8 cellular contexts compared by ENCODE assay signal in the genomic region with DNA sequence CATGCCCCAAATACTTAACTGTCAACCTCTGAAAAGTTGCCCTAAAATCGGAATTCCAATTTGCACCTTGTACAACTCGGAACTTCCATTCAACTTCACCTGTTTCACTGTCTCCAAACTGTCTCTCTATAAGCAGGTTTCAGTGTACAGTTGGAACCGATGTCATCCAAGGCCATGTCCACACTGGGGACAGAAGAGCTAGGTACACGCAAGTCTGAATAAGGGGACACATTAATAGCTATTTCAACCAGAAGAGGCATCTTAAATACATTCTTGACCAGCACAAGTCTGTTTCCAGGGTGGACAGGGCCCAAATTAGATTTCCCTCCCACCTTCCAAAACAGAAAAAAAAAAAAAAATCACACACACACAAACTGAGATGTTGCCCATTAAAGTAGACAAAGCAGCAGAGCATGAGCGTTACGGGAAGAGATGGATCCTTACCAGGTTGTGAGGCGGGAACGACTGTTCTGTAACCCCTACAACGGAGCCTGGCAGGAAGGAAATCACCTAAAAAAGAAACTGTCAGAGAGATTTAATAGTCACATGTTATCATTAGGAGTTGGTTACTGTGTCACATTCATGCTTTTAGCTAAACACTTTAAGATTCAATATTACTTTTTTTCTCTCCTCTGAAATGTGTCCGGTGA. TPM values are rescaled to one million over a fixed set of nuclear protein-coding genes. Genes with fewer than 3 reads are reported as not detected.
DNase-seq lines count a peak whose midpoint lies in the region; ATAC-seq and TF ChIP-seq lines count a peak whose summit lies in the region.

No MANE protein-coding gene starts in this region.

- peak overlapping the region; percentile 96 to 100 (median 99) for H3K27ac Mint-ChIP-seq in naive thymus-derived CD4-positive, alpha-beta T cell

- H3K4me2 ChIP-seq in MM.1S (ENCODE audit: low read depth, low read length): peak overlapping the region; percentile 89

- peaks cover 37 to 72% (median 52%) of the 10 kb centered on the region in 7 donors for H3K4me1 Mint-ChIP-seq in naive thymus-derived CD4-positive, alpha-beta T cell

- peaks cover 0 to 1% (median 0%) of the 10 kb centered on the region in 11 donors for H3K9me3 Mint-ChIP-seq in naive thymus-derived CD4-positive, alpha-beta T cell

- ATAC-seq in naive thymus-derived CD4-positive, alpha-beta T cell: no peak
- ATAC-seq in GM18502 (IDR thresholded peaks at IDR 0.05; ENCODE audit: poor library complexity, unreplicated experiment) (no peak), GM19023 (IDR thresholded peaks at IDR 0.05; ENCODE audit: unreplicated experiment) (no peak), HG03565 (IDR thresholded peaks at IDR 0.05; ENCODE audit: unreplicated experiment) (no peak)

- CTCF ChIA-PET in naive thymus-derived CD4-positive, alpha-beta T cell (lab: Charles Lee): interaction anchor here (1.5 to 2.2 kb wide), 2 partner anchors 13 to 15 kb away, joined by 6 read pairs; partner anchors contain the start of gene TMEM126A

- peaks cover 18% of the 10 kb centered on the region for H3K4me1 ChIP-seq in MM.1S (ENCODE audit: low read length)
- H3K4me1 ChIP-seq in naive thymus-derived CD4-positive, alpha-beta T cell (ENCODE audit: control insufficient read depth in 2 of 2, insufficient read depth in 2 of 2, low read length in 2 of 2): peaks cover 20 to 39% of the 10 kb centered on the region in 2 donors

- TF ChIP-seq CTCF in MM.1S (IDR thresholded peaks at IDR 0.05; ENCODE audit: low read length) (no peak), coronary artery (IDR thresholded peaks at IDR 0.05) (no peak)

- H3K27me3 ChIP-seq in MM.1S (replicated peaks; ENCODE audit: insufficient read depth, low read length): no peaks in the 10 kb centered on the region
- no peaks in the 10 kb centered on the region for H3K27me3 ChIP-seq in naive thymus-derived CD4-positive, alpha-beta T cell (ENCODE audit: control insufficient read depth in 2 of 2, insufficient read depth in 2 of 2, low read length in 2 of 2)

- H3K36me3 ChIP-seq in MM.1S (replicated peaks; ENCODE audit: insufficient read depth, low read length): peaks cover 15% of the 10 kb centered on the region; the same call in 1 of the 2 replicates
- peaks cover 0 to 15% (median 7%) of the 10 kb centered on the region in 3 experiments for H3K36me3 ChIP-seq in naive thymus-derived CD4-positive, alpha-beta T cell (ENCODE audit: control insufficient read depth in 2 of 3, insufficient read depth in 3 of 3, low read length in 3 of 3)

- H3K79me2 ChIP-seq in MM.1S (ENCODE audit: low read length): peaks cover 66% of the 10 kb centered on the region

- peaks cover 11% of the 10 kb centered on the region; the same call in 1 of the 2 replicates for H3F3A ChIP-seq in MM.1S (ENCODE audit: insufficient read depth, low read length)

- H3K27me3 Mint-ChIP-seq in naive thymus-derived CD4-positive, alpha-beta T cell: no peaks in the 10 kb centered on the region

- peak overlapping the region; percentile 96 for H3K9ac ChIP-seq in MM.1S (ENCODE audit: low read length)

- H3K4me3 ChIP-seq in MM.1S (ENCODE audit: low read length) (peak overlapping the region; percentile 97), coronary artery (peak overlapping the region; percentile 77)
- H3K4me3 ChIP-seq in naive thymus-derived CD4-positive, alpha-beta T cell (ENCODE audit: low read length): peak overlapping the region; percentile 97

- POLR2A ChIA-PET in naive thymus-derived CD4-positive, alpha-beta T cell (lab: Charles Lee): interaction anchor here (1.1 to 11.9 kb wide), 9 partner anchors 14 to 146 kb away, joined by 3 to 207 read pairs (median 4); partner anchors contain the start of genes DLG2, TMEM126A and TMEM126B

- H3K4me3 Mint-ChIP-seq in naive thymus-derived CD4-positive, alpha-beta T cell: peak overlapping the region; percentile 93 to 100 (median 99)

- peak overlapping the region; percentile 91; the same call in 1 of the 2 replicates for H3K27ac ChIP-seq in MM.1S (ENCODE audit: low read length)
- peak overlapping the region; percentile 87 to 94 for H3K27ac ChIP-seq in coronary artery
- peak overlapping the region; percentile 99 for H3K27ac ChIP-seq in naive thymus-derived CD4-positive, alpha-beta T cell (ENCODE audit: low read depth, low read length)

- no peaks in the 10 kb centered on the region for H3K9me2 ChIP-seq in MM.1S (replicated peaks; ENCODE audit: insufficient read depth, low read length)

- H3K9me3 ChIP-seq in MM.1S (replicated peaks; ENCODE audit: insufficient read depth, low read length): no peaks in the 10 kb centered on the region
- H3K9me3 ChIP-seq in naive thymus-derived CD4-positive, alpha-beta T cell (ENCODE audit: control insufficient read depth in 2 of 3, low read length in 3 of 3): no peaks in the 10 kb centered on the region

- peaks cover 3 to 32% (median 9%) of the 10 kb centered on the region in 5 donors for H3K36me3 Mint-ChIP-seq in naive thymus-derived CD4-positive, alpha-beta T cell

- 0 out of 2 replicates have a peak overlapping the region, but pooled peaks have one; percentile 25 for H2AFZ ChIP-seq in MM.1S (ENCODE audit: low read length)

- peaks cover 37% of the 10 kb centered on the region for H4K20me1 ChIP-seq in MM.1S (ENCODE audit: insufficient read depth, low read length)

- DNase-seq in EH (ENCODE audit: low read depth) (peak; percentile 17), MM.1S (peak; percentile 20), coronary artery (ENCODE audit: low spot score) (no peak), COR-L47 (lab: John Stamatoyannopoulos, UW) (no peak)
- peak in 5 of 9 donors; percentile 14 to 26 (median 23) for DNase-seq in naive thymus-derived CD4-positive, alpha-beta T cell

- intact Hi-C loops in naive thymus-derived CD4-positive, alpha-beta T cell (cut with micrococcal nuclease): loop anchor here in 1 of 2 donors (10.0 kb wide), 1 partner anchor 938 kb away; no protein-coding TSS in a partner anchor

RNA-seq across cellular contexts. Expression of gene CREBZF, which starts 1.7 kb away (rescaled TPM):
- total RNA-seq in naive thymus-derived CD4-positive, alpha-beta T cell: 100 to 1,000 TPM in 2 of 5 experiments, 10 to 100 TPM in 3; 56.9 to 114 (median 59.7) TPM
- 10 to 100 TPM; 13.0 to 16.8 TPM for polyA plus RNA-seq in naive thymus-derived CD4-positive, alpha-beta T cell

RNA-seq across cellular contexts. Expression of gene TMEM126A, which starts 15.4 kb away (rescaled TPM):
- 10 to 100 TPM; 17.8 to 40.8 (median 18.9) TPM for total RNA-seq in naive thymus-derived CD4-positive, alpha-beta T cell
- polyA plus RNA-seq in naive thymus-derived CD4-positive, alpha-beta T cell: 10 to 100 TPM; 63.0 to 68.0 TPM

RNA-seq across cellular contexts. Expression of gene CCDC89, which starts 22.8 kb away (rescaled TPM):
- total RNA-seq in naive thymus-derived CD4-positive, alpha-beta T cell: 1 to 10 TPM in 1 of 5 experiments, under 1 TPM in 1, not detected in 3; 0.73 to 1.2 TPM
- polyA plus RNA-seq in naive thymus-derived CD4-positive, alpha-beta T cell: not detected

RNA-seq across cellular contexts. Expression of gene TMEM126B, which starts 34.8 kb away (rescaled TPM):
- 10 to 100 TPM; 22.1 to 50.4 (median 36.4) TPM for total RNA-seq in naive thymus-derived CD4-positive, alpha-beta T cell
- polyA plus RNA-seq in naive thymus-derived CD4-positive, alpha-beta T cell: 10 to 100 TPM; 47.1 to 59.3 TPM

RNA-seq across cellular contexts. Expression of gene DLG2, which starts 36.1 kb away (rescaled TPM):
- 1 to 10 TPM; 1.1 to 6.1 (median 3.8) TPM for total RNA-seq in naive thymus-derived CD4-positive, alpha-beta T cell
- under 1 TPM; 0.64 to 0.76 TPM for polyA plus RNA-seq in naive thymus-derived CD4-positive, alpha-beta T cell

Comparison
In these comparisons a context has a peak if more than half of its experiments do, and no peak if none do; other contexts are left out.
1. DNase-seq: peak in EH (single experiment), MM.1S (single experiment) and naive thymus-derived CD4-positive, alpha-beta T cell (5 of 9); none in coronary artery (single experiment) and COR-L47 (single experiment).
2. Peak in every context shown above with its lines, with median percentiles within 50 percentile points of each other: H3K27ac ChIP-seq and H3K4me3 ChIP-seq.